ENCODE assay signal across 25 cellular contexts in genomic region chr9:125807065-125807464, GRCh38. TPM values are rescaled to one million over a fixed set of nuclear protein-coding genes. Genes with fewer than 3 reads are reported as not detected.
DNase-seq lines count a peak whose midpoint lies in the region; TF ChIP-seq lines count a peak whose summit lies in the region.
"Had no signal": no experiment of that assay in that cellular context is flagged by ENCODE, and none has a peak within 500 bp of the region (broad histone marks: within the 10 kb centered on the region; RNA-seq: fewer than 3 reads in every experiment).

No MANE protein-coding gene starts in this region.

- no peaks in the 10 kb centered on the region for H3K27me3 ChIP-seq in mesenchymal stem cell (ENCODE audit: control insufficient read depth in 1 of 2, insufficient read depth in 1 of 2, low read length in 2 of 2)
- H3K27me3 ChIP-seq: gastroesophageal sphincter, sigmoid colon had no signal

- H3K4me1 ChIP-seq in mesenchymal stem cell (ENCODE audit: control insufficient read depth, insufficient read depth, low read depth, low read length), result no peaks in the 10 kb centered on the region
- H3K4me1 ChIP-seq: HAP-1 had no signal

- H2BK5ac ChIP-seq in mesenchymal stem cell (ENCODE audit: low read depth, low read length, poor library complexity, severe bottlenecking), result no peak overlapping the region

- no peak overlapping the region for H3K4ac ChIP-seq in mesenchymal stem cell (ENCODE audit: low read depth in 1 of 2, low read length in 2 of 2)

- no peak overlapping the region for H3K4me3 Mint-ChIP-seq in activated CD4-positive, alpha-beta memory T cell treated with anti-CD3 and anti-CD28 coated beads, Interleukin-2, amount 10 ng/mL, durations not matched to agents 7 days and 5 days
- H3K4me3 Mint-ChIP-seq: activated CD8-positive, alpha-beta memory T cell treated with anti-CD3 and anti-CD28 coated beads, Interleukin-2, amount 10 ng/mL, durations not matched to agents 7 days and 5 days; activated naive CD8-positive, alpha-beta T cell; brain; CD4-positive, alpha-beta memory T cell; mesothelial cell of epicardium; natural killer cell treated with Interleukin-12 subunit alpha and Interleukin-12 subunit beta and Interleukin-15 and Interleukin-18, amount 100 ng/mL, for 72 hours; stimulated activated memory B cell treated with anti-CD40 and anti-IgM and Interleukin-4, amounts not matched to agents 10 μg/mL and 1 μg/mL and 100 μg/mL, for 72 hours had no signal

- no peak overlapping the region for H2BK15ac ChIP-seq in mesenchymal stem cell (ENCODE audit: low read depth, poor library complexity, severe bottlenecking)

- H3K9ac ChIP-seq in mesenchymal stem cell (ENCODE audit: low read length), result no peak overlapping the region
- H3K9ac ChIP-seq: parathyroid adenoma had no signal

- no peak overlapping the region for H2BK120ac ChIP-seq in mesenchymal stem cell (ENCODE audit: low read depth, low read length)

- H3K4me1 Mint-ChIP-seq in activated CD4-positive, alpha-beta memory T cell treated with anti-CD3 and anti-CD28 coated beads, Interleukin-2, amount 10 ng/mL, durations not matched to agents 7 days and 5 days, result no peaks in the 10 kb centered on the region
- H3K4me1 Mint-ChIP-seq: activated CD8-positive, alpha-beta memory T cell treated with anti-CD3 and anti-CD28 coated beads, Interleukin-2, amount 10 ng/mL, durations not matched to agents 7 days and 5 days; mesothelial cell of epicardium had no signal

- DNase-seq in EH (ENCODE audit: low read depth) (peak; percentile 78), T1000 (lab: John Stamatoyannopoulos, UW) (peak; percentile 20), fibroblast of mammary gland (ENCODE audit: low read depth) (peak; percentile 61), mesenchymal stem cell (peak; percentile 71), GM13977 (ENCODE audit: low spot score) (no peak), GF-D8 (lab: John Stamatoyannopoulos, UW) (no peak), SKM-1 (lab: John Stamatoyannopoulos, UW; ENCODE audit: unreplicated experiment) (no peak)
- no peak for DNase-seq in activated CD4-positive, alpha-beta memory T cell treated with anti-CD3 and anti-CD28 coated beads, Interleukin-2, amount 10 ng/mL, durations not matched to agents 7 days and 5 days
- DNase-seq: activated CD8-positive, alpha-beta memory T cell treated with anti-CD3 and anti-CD28 coated beads, Interleukin-2, amount 10 ng/mL, durations not matched to agents 7 days and 5 days; CD4-positive, alpha-beta memory T cell; cortex of kidney; DMS153; kidney glomerular epithelial cell; NCI-H1436 treated with DMSO at 0.1 percent for 48 hours; NCI-H69; sigmoid colon had no signal

- CTCF ChIA-PET in activated CD4-positive, alpha-beta memory T cell treated with anti-CD3 and anti-CD28 coated beads, Interleukin-2, amount 10 ng/mL, durations not matched to agents 7 days and 5 days (lab: Charles Lee), result no interaction called here

- H3K36me3 ChIP-seq in mesenchymal stem cell (ENCODE audit: control insufficient read depth in 1 of 2, insufficient read depth in 2 of 2, low read depth in 1 of 2, low read length in 2 of 2), result no peaks in the 10 kb centered on the region
- H3K36me3 ChIP-seq: HAP-1, sigmoid colon, thoracic aorta had no signal

- 79% methylated on average over 3 of the region's 3 CpGs for WGBS in mesenchymal stem cell

- H3K18ac ChIP-seq in mesenchymal stem cell (ENCODE audit: low read depth in 1 of 2, low read length in 2 of 2), result no peak overlapping the region

- POLR2A ChIA-PET in activated CD4-positive, alpha-beta memory T cell treated with anti-CD3 and anti-CD28 coated beads, Interleukin-2, amount 10 ng/mL, durations not matched to agents 7 days and 5 days (lab: Charles Lee), result no interaction called here

- no peaks in the 10 kb centered on the region for H3K27me3 Mint-ChIP-seq in activated CD4-positive, alpha-beta memory T cell treated with anti-CD3 and anti-CD28 coated beads, Interleukin-2, amount 10 ng/mL, durations not matched to agents 7 days and 5 days
- H3K27me3 Mint-ChIP-seq: activated CD8-positive, alpha-beta memory T cell treated with anti-CD3 and anti-CD28 coated beads, Interleukin-2, amount 10 ng/mL, durations not matched to agents 7 days and 5 days; activated naive CD8-positive, alpha-beta T cell; brain; CD4-positive, alpha-beta memory T cell; natural killer cell treated with Interleukin-12 subunit alpha and Interleukin-12 subunit beta and Interleukin-15 and Interleukin-18, amount 100 ng/mL, for 72 hours; stimulated activated memory B cell treated with anti-CD40 and anti-IgM and Interleukin-4, amounts not matched to agents 10 μg/mL and 1 μg/mL and 100 μg/mL, for 72 hours had no signal

- H4K8ac ChIP-seq in mesenchymal stem cell (ENCODE audit: low read length), result no peak overlapping the region

- no peak overlapping the region for H2AFZ ChIP-seq in mesenchymal stem cell (ENCODE audit: low read depth, low read length)
- H2AFZ ChIP-seq: parathyroid adenoma had no signal

- no peak overlapping the region for H4K91ac ChIP-seq in mesenchymal stem cell (ENCODE audit: low read length)

- H3K36me3 Mint-ChIP-seq in activated CD4-positive, alpha-beta memory T cell treated with anti-CD3 and anti-CD28 coated beads, Interleukin-2, amount 10 ng/mL, durations not matched to agents 7 days and 5 days (ENCODE audit: low read depth), result no peaks in the 10 kb centered on the region
- H3K36me3 Mint-ChIP-seq: activated CD8-positive, alpha-beta memory T cell treated with anti-CD3 and anti-CD28 coated beads, Interleukin-2, amount 10 ng/mL, durations not matched to agents 7 days and 5 days; CD4-positive, alpha-beta memory T cell; natural killer cell treated with Interleukin-12 subunit alpha and Interleukin-12 subunit beta and Interleukin-15 and Interleukin-18, amount 100 ng/mL, for 72 hours had no signal

- no peaks in the 10 kb centered on the region for H3K9me3 Mint-ChIP-seq in activated CD4-positive, alpha-beta memory T cell treated with anti-CD3 and anti-CD28 coated beads, Interleukin-2, amount 10 ng/mL, durations not matched to agents 7 days and 5 days
- H3K9me3 Mint-ChIP-seq: brain; CD4-positive, alpha-beta memory T cell; mesothelial cell of epicardium; natural killer cell treated with Interleukin-12 subunit alpha and Interleukin-12 subunit beta and Interleukin-15 and Interleukin-18, amount 100 ng/mL, for 72 hours; stimulated activated memory B cell treated with anti-CD40 and anti-IgM and Interleukin-4, amounts not matched to agents 10 μg/mL and 1 μg/mL and 100 μg/mL, for 72 hours had no signal

- in situ Hi-C loops in GM13977 (cut with MboI; ENCODE audit: low pct_unique_long_range_greater_than_20kb, low sequenced_read_pairs, unreplicated experiment), result no loop called here

- no peak overlapping the region for H2BK12ac ChIP-seq in mesenchymal stem cell (ENCODE audit: low read length in 2 of 2)

- H3K4me3 ChIP-seq in fibroblast of mammary gland (ENCODE audit: control insufficient read depth, low read depth, low read length) (no peak overlapping the region), mesenchymal stem cell (ENCODE audit: insufficient read depth in 1 of 2, low read depth in 1 of 2, low read length in 2 of 2) (no peak overlapping the region)
- H3K4me3 ChIP-seq: gastroesophageal sphincter, HAP-1, sigmoid colon, thoracic aorta had no signal

- peaks cover 14% of the 10 kb centered on the region for H3K79me1 ChIP-seq in mesenchymal stem cell (replicated peaks; ENCODE audit: low read length, poor library complexity, severe bottlenecking)

- no peak overlapping the region for H3K23ac ChIP-seq in mesenchymal stem cell (ENCODE audit: low read length in 2 of 2)

- TF ChIP-seq CTCF in fibroblast of mammary gland (conservative IDR thresholded peaks at IDR 0.05; ENCODE audit: control insufficient read depth, insufficient read depth, low read depth, low read length) (no peak), GM13977 (IDR thresholded peaks at IDR 0.05; ENCODE audit: extremely low read depth, insufficient read depth, missing control alignments) (no peak)

- H3K9me3 ChIP-seq in mesenchymal stem cell (ENCODE audit: control insufficient read depth, low read length), result no peaks in the 10 kb centered on the region
- H3K9me3 ChIP-seq: gastroesophageal sphincter, HAP-1, sigmoid colon, thoracic aorta had no signal

- H2AK5ac ChIP-seq in mesenchymal stem cell (ENCODE audit: low read length, severe bottlenecking), result no peak overlapping the region

- H3K4me2 ChIP-seq in mesenchymal stem cell (ENCODE audit: low read length, poor library complexity, severe bottlenecking), result no peak overlapping the region

- H3K27ac Mint-ChIP-seq in activated CD4-positive, alpha-beta memory T cell treated with anti-CD3 and anti-CD28 coated beads, Interleukin-2, amount 10 ng/mL, durations not matched to agents 7 days and 5 days, result no peak overlapping the region
- H3K27ac Mint-ChIP-seq: activated CD8-positive, alpha-beta memory T cell treated with anti-CD3 and anti-CD28 coated beads, Interleukin-2, amount 10 ng/mL, durations not matched to agents 7 days and 5 days; activated naive CD8-positive, alpha-beta T cell; brain; CD4-positive, alpha-beta memory T cell; mesothelial cell of epicardium; natural killer cell treated with Interleukin-12 subunit alpha and Interleukin-12 subunit beta and Interleukin-15 and Interleukin-18, amount 100 ng/mL, for 72 hours; stimulated activated memory B cell treated with anti-CD40 and anti-IgM and Interleukin-4, amounts not matched to agents 10 μg/mL and 1 μg/mL and 100 μg/mL, for 72 hours had no signal

- H3K27ac ChIP-seq in mesenchymal stem cell (ENCODE audit: low read length, poor library complexity, severe bottlenecking), result no peak overlapping the region
- H3K27ac ChIP-seq: gastroesophageal sphincter, parathyroid adenoma, thoracic aorta had no signal

- no peak overlapping the region for H3K14ac ChIP-seq in mesenchymal stem cell (ENCODE audit: low read length in 2 of 2)

RNA-seq across cellular contexts. Expression of gene PBX3, which starts 59.9 kb away (rescaled TPM):
- polyA plus RNA-seq in mesenchymal stem cell (2013, experiment 1 of 2), result 34.6 TPM
- 36.1 TPM for polyA plus RNA-seq in mesenchymal stem cell (2013, experiment 2 of 2)
- total RNA-seq in activated CD4-positive, alpha-beta memory T cell treated with anti-CD3 and anti-CD28 coated beads, Interleukin-2, amount 10 ng/mL, durations not matched to agents 7 days and 5 days, result 10 to 100 TPM; 15.9 to 16.3 TPM

Comparison
In these comparisons a context has a peak if more than half of its experiments do, and no peak if none do; other contexts are left out.
1. DNase-seq: peak in EH (single experiment), T1000 (single experiment), fibroblast of mammary gland (single experiment) and mesenchymal stem cell (single experiment); none in GM13977 (single experiment), activated CD4-positive, alpha-beta memory T cell treated with anti-CD3 and anti-CD28 coated beads, Interleukin-2, amount 10 ng/mL, durations not matched to agents 7 days and 5 days (single experiment), GF-D8 (single experiment) and SKM-1 (single experiment).